Comparison of ENCODE assay signal across 25 cellular contexts in genomic region chr11:2498750-2499149, GRCh38. TPM values are rescaled to one million over a fixed set of nuclear protein-coding genes. Genes with fewer than 3 reads are reported as not detected.
"Had no signal": no experiment of that assay in that cellular context is flagged by ENCODE, and none has a peak within 500 bp of the region (broad histone marks: within the 10 kb centered on the region; RNA-seq: fewer than 3 reads in every experiment).

No MANE protein-coding gene starts in this region.

- H3K27ac ChIP-seq: SJSA1, SK-N-MC had no signal

- ATAC-seq: HepG2 had no signal

- H3K27me3 ChIP-seq: MG63, SJSA1 had no signal

- FAIRE-seq: HepG2, RCC 7860 had no signal

- DNase-seq: IMR-90, Karpas-422, KG1, MG63, NCI-H1092, NCI-H1105 treated with DMSO at 0.1 percent for 48 hours, NCI-H1417 treated with DMSO at 0.1 percent for 48 hours, NCI-H146, NCI-H1694 treated with DMSO at 0.1 percent for 48 hours, NCI-H1930, NCI-H2081, NCI-H2107, NCI-H2227 treated with DMSO at 0.1 percent for 48 hours, NCI-H524 treated with DMSO at 0.1 percent for 48 hours, NCI-H69, NCI-H774, Right ventricle myocardium superior, RPMI8226, SIG-M5 had no signal

- H3K4me3 ChIP-seq: MG63, SJSA1, SK-N-MC had no signal

- H3K4me1 ChIP-seq: SJSA1 had no signal

- H3K36me3 ChIP-seq: MG63, SJSA1 had no signal

RNA-seq across cellular contexts. Expression of gene KCNQ1, which starts 53.9 kb away (rescaled TPM):
- total RNA-seq: HT1080, IMR-90, NCI-H460, SJSA1 had no signal

RNA-seq across cellular contexts. Expression of gene TRPM5, which starts 54.4 kb away (rescaled TPM):
- total RNA-seq: HepG2, IMR-90, NCI-H460, Right ventricle myocardium superior, SJSA1 had no signal
- polyA plus RNA-seq: IMR-90 had no signal
